In the genomic region with DNA sequence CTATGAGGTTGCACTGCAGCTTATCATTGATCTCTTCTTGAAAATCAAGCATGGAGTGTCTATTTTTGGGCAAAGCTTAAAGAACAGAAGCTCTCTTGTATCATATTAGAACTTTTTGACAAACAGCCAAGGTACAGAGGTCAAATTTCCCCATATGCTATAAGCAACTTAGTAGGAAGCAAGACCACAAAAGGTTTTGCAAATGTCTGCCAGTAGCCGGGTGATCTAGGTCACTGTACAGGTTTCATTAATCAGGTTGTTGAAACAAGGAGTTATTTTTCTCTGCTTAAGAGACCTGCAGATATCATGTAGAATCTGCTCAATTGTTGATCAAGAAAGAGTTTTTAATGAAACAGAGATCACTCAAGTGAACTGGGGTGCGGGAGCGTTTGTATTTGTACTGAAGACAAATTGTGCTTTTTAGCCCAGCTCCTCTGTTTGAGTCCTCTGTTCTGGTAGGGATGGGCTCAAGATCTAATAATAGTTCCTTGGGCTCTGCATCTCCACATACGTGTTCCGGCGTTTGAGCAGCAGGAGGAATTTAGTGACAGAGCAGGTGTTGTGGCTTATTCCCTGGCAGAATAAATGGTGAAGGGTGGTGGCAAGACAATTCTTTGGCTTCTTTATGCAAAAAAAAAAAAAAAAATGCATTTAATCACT, we compare ENCODE assay signal across 9 cellular contexts. TPM values are rescaled to one million over a fixed set of nuclear protein-coding genes. Genes with fewer than 3 reads are reported as not detected.
DNase-seq lines count a peak whose midpoint lies in the region; ATAC-seq and TF ChIP-seq lines count a peak whose summit lies in the region.
"Had no signal": no experiment of that assay in that cellular context is flagged by ENCODE, and none has a peak within 500 bp of the region (broad histone marks: within the 10 kb centered on the region; RNA-seq: fewer than 3 reads in every experiment).

No MANE protein-coding gene starts in this region.

- H3K4me3 ChIP-seq in heart left ventricle = peak overlapping the region in 9 of 12 donors; percentile 5 to 98 (median 92)
- peak overlapping the region in 1 of 2 experiments; percentile 95; a peak in 2 of 4 replicates for H3K4me3 ChIP-seq in SK-N-SH (ENCODE audit: low read depth in 2 of 2, low read length in 1 of 2)
- no peak overlapping the region for H3K4me3 ChIP-seq in esophagus (ENCODE audit: low read depth in 1 of 2, low read length in 2 of 2)
- H3K4me3 ChIP-seq in trophoblast cell (ENCODE audit: low read depth, low read length) = no peak overlapping the region

- no peaks in the 10 kb centered on the region for H3K9me2 ChIP-seq in SK-N-SH

- no peak overlapping the region for H2BK5ac ChIP-seq in trophoblast cell (ENCODE audit: low read depth, low read length, poor library complexity)

- H3K79me2 ChIP-seq in SK-N-SH (ENCODE audit: insufficient read depth) (peaks cover 40% of the 10 kb centered on the region), trophoblast cell (ENCODE audit: control insufficient read depth, insufficient read depth, low read length, poor library complexity) (peaks cover 19% of the 10 kb centered on the region)

- no peak overlapping the region for H4K91ac ChIP-seq in trophoblast cell (ENCODE audit: low read depth, low read length)

- no peak overlapping the region for H4K8ac ChIP-seq in trophoblast cell (ENCODE audit: low read depth, low read length)

- H3K9me3 ChIP-seq in heart left ventricle (no peaks in the 10 kb centered on the region), SK-N-SH (no peaks in the 10 kb centered on the region), esophagus (ENCODE audit: control insufficient read depth in 2 of 2, insufficient read depth in 1 of 2, low read depth in 1 of 2, low read length in 1 of 2) (no peaks in the 10 kb centered on the region), trophoblast cell (ENCODE audit: insufficient read depth, low read depth, low read length) (no peaks in the 10 kb centered on the region)

- H2AK5ac ChIP-seq in trophoblast cell (ENCODE audit: low read length) = no peak overlapping the region

- H4K12ac ChIP-seq in trophoblast cell (ENCODE audit: low read depth, low read length) = no peak overlapping the region

- H3K14ac ChIP-seq in trophoblast cell (ENCODE audit: low read length) = no peak overlapping the region

- no peaks in the 10 kb centered on the region for H3K27me3 ChIP-seq in heart left ventricle
- H3K27me3 ChIP-seq in SK-N-SH (ENCODE audit: insufficient read depth) = no peaks in the 10 kb centered on the region
- no peaks in the 10 kb centered on the region for H3K27me3 ChIP-seq in esophagus (ENCODE audit: control insufficient read depth in 1 of 2, insufficient read depth in 2 of 2, low read length in 2 of 2)
- no peaks in the 10 kb centered on the region for H3K27me3 ChIP-seq in trophoblast cell (ENCODE audit: insufficient read depth, low read length)

- H3K9ac ChIP-seq in SK-N-SH = peak overlapping the region; percentile 98; the same call in 1 of the 2 replicates
- H3K9ac ChIP-seq in trophoblast cell (ENCODE audit: low read length) = no peak overlapping the region

- DNase-seq in heart left ventricle = no peak
- no peak for DNase-seq in cardiac septum (ENCODE audit: low spot score)
- no peak for DNase-seq in SK-N-SH
- peak; percentile 34 to 67 for DNase-seq in trophoblast cell
- no peak for DNase-seq in amniotic stem cell (lab: John Stamatoyannopoulos, UW)
- no peak for DNase-seq in mesenteric fat pad (ENCODE audit: low spot score)

- no peak for TF ChIP-seq CTCF in heart left ventricle (IDR thresholded peaks at IDR 0.05)
- no peak for TF ChIP-seq CTCF in SK-N-SH (IDR thresholded peaks at IDR 0.05)

- H3K27ac ChIP-seq in heart left ventricle (peak overlapping the region; percentile 61 to 100 (median 97)), SK-N-SH (ENCODE audit: low read depth in 2 of 2, low read length in 1 of 2) (peak overlapping the region; percentile 76 to 91; a peak in 3 of 4 replicates), esophagus (ENCODE audit: low read depth in 2 of 2, low read length in 1 of 2) (peak overlapping the region; percentile 57 to 65), trophoblast cell (ENCODE audit: low read depth, low read length) (peak overlapping the region; percentile 50)
- H3K27ac ChIP-seq: epithelial cell of prostate had no signal

- H3K18ac ChIP-seq in trophoblast cell (ENCODE audit: low read length) = no peak overlapping the region

- no peak overlapping the region for H3K4ac ChIP-seq in trophoblast cell (ENCODE audit: low read depth, low read length)

- H2BK12ac ChIP-seq in trophoblast cell (ENCODE audit: low read length) = no peak overlapping the region

- intact Hi-C loops in heart left ventricle (cut with DNase I) (loop anchor here (2.0 to 10.0 kb wide), 25 partner anchors 145 to 1555 kb away; no protein-coding TSS in a partner anchor), cardiac septum (cut with DNase I) (loop anchor here (5.0 to 10.0 kb wide), 7 partner anchors 407 to 1552 kb away; no protein-coding TSS in a partner anchor)

- TF ChIP-seq RAD21 in SK-N-SH (IDR thresholded peaks at IDR 0.05; ENCODE audit: low read length) = no peak

- H3K4me2 ChIP-seq in SK-N-SH (peak overlapping the region; percentile 85; the same call in 1 of the 2 replicates), trophoblast cell (ENCODE audit: low read length) (peak overlapping the region; percentile 9)

- peaks cover 0 to 24% (median 6%) of the 10 kb centered on the region in 9 donors for H3K36me3 ChIP-seq in heart left ventricle
- H3K36me3 ChIP-seq in SK-N-SH (replicated peaks in 1 of 2; ENCODE audit: control insufficient read depth in 1 of 2, insufficient read depth in 2 of 2, low read length in 1 of 2) = peaks cover 18 to 27% of the 10 kb centered on the region in 2 experiments
- peaks cover 0 to 10% of the 10 kb centered on the region in 2 donors for H3K36me3 ChIP-seq in esophagus (ENCODE audit: control insufficient read depth in 2 of 2, insufficient read depth in 2 of 2, low read length in 1 of 2)
- peaks cover 9 to 10% of the 10 kb centered on the region in 2 experiments for H3K36me3 ChIP-seq in trophoblast cell (ENCODE audit: control insufficient read depth in 1 of 2, insufficient read depth in 2 of 2, low read length in 2 of 2)

- peak in 1 of 2 experiments; percentile 31; a peak in 1 of 4 replicates for TF ChIP-seq EP300 in SK-N-SH (IDR thresholded peaks at IDR 0.05; ENCODE audit: borderline replicate concordance in 1 of 2, low read depth in 1 of 2, low read length in 1 of 2)

- no peak for TF ChIP-seq POLR2A in heart left ventricle (IDR thresholded peaks at IDR 0.05)

- CTCF ChIA-PET in SK-N-SH (lab: Yijun Ruan, JAX) = interaction anchor here (0.6 to 2.2 kb wide), 24 partner anchors 9 to 1551 kb away, joined by 3 to 20 read pairs (median 3); no protein-coding TSS in a partner anchor

- H3K4me1 ChIP-seq in heart left ventricle (peaks cover 2 to 47% (median 34%) of the 10 kb centered on the region in 12 donors), SK-N-SH (ENCODE audit: control insufficient read depth in 1 of 2, insufficient read depth in 2 of 2, low read depth in 1 of 2, low read length in 1 of 2) (peaks cover 14 to 30% of the 10 kb centered on the region in 2 experiments), esophagus (ENCODE audit: control insufficient read depth in 2 of 2, insufficient read depth in 2 of 2, low read length in 1 of 2) (no peaks in the 10 kb centered on the region), trophoblast cell (ENCODE audit: control insufficient read depth in 1 of 2, insufficient read depth in 2 of 2, low read length in 2 of 2) (peaks cover 2 to 11% of the 10 kb centered on the region in 2 experiments)

- H4K20me1 ChIP-seq in SK-N-SH (ENCODE audit: insufficient read depth) = peaks cover 31% of the 10 kb centered on the region

- H2AFZ ChIP-seq in SK-N-SH (ENCODE audit: low read depth) = no peak overlapping the region
- no peak overlapping the region for H2AFZ ChIP-seq in trophoblast cell (ENCODE audit: insufficient read depth, low read length, poor library complexity)

- WGBS in heart left ventricle, 4 donors = 15 to 25% (median 20%) methylated on average over 6 of the region's 6 CpGs
- WGBS in SK-N-SH (ENCODE audit: low lambda C conversion rate) = 57% methylated on average over 6 of the region's 6 CpGs
- WGBS in esophagus, 2 donors = 14 to 28% methylated on average over 6 of the region's 6 CpGs
- WGBS in trophoblast cell (ENCODE audit: extremely low coverage, insufficient coverage, insufficient read length) = no CpG with 5 or more reads among the region's 6 CpGs

- peaks cover 27% of the 10 kb centered on the region for H3K79me1 ChIP-seq in trophoblast cell (ENCODE audit: low read length)

- ATAC-seq in heart left ventricle = no peak
- ATAC-seq in GM21526 (IDR thresholded peaks at IDR 0.05; ENCODE audit: low FRiP score, unreplicated experiment) = no peak

- H3K23ac ChIP-seq in trophoblast cell (ENCODE audit: low read length) = no peak overlapping the region

- H3F3A ChIP-seq in SK-N-SH (replicated peaks; ENCODE audit: insufficient read depth) = peaks cover 45% of the 10 kb centered on the region

- POLR2A ChIA-PET in SK-N-SH (lab: Yijun Ruan, JAX) = interaction anchor here (0.6 kb wide), 1 partner anchor 182 kb away, joined by 3 read pairs; no protein-coding TSS in a partner anchor

- no peak overlapping the region for H2BK120ac ChIP-seq in trophoblast cell (ENCODE audit: insufficient read depth, low read length, poor library complexity)

TF ChIP-seq in SK-N-SH, 30 proteins besides CTCF, POLR2A, EP300 and RAD21 (continues in another document):
- TF ChIP-seq TEAD4 (IDR thresholded peaks at IDR 0.05; ENCODE audit: borderline replicate concordance, insufficient read depth) (peak; percentile 7; the same call in 1 of the 2 replicates), RCOR1 (IDR thresholded peaks at IDR 0.05; ENCODE audit: low read length) (no peak), CHD2 (IDR thresholded peaks at IDR 0.05; ENCODE audit: low read length, partially characterized antibody) (no peak), ELF1 (IDR thresholded peaks at IDR 0.05) (no peak), NRF1 (IDR thresholded peaks at IDR 0.05; ENCODE audit: low read depth, low read length) (no peak), SIN3A (IDR thresholded peaks at IDR 0.05; ENCODE audit: borderline replicate concordance, low read depth, low read length) (0 out of 2 replicates have a peak, but pooled peaks have one; percentile 29), SMC3 (IDR thresholded peaks at IDR 0.05; ENCODE audit: low read depth, low read length) (no peak)

RNA-seq across cellular contexts. Expression of a gene that starts 4.3 kb away (rescaled TPM):
- total RNA-seq in heart left ventricle = 100 to 1,000 TPM; 102 to 233 (median 149) TPM
- 100 to 1,000 TPM in 1 of 2 donors, 10 to 100 TPM in 1; 13.0 to 154 TPM for polyA plus RNA-seq in heart left ventricle
- total RNA-seq in cardiac septum = 135 TPM
- polyA plus RNA-seq in SK-N-SH (2012; rRNA removed) = 159 and 173 TPM in 2 replicates
- polyA plus RNA-seq in SK-N-SH (2012; cell fraction: cytosol; rRNA removed) = 133 and 135 TPM in 2 replicates
- polyA plus RNA-seq in SK-N-SH (2012; cell fraction: nucleus; rRNA removed) = 156 and 252 TPM in 2 replicates
- 10 to 100 TPM; 20.3 to 29.5 TPM for polyA plus RNA-seq in esophagus
- 250 and 268 TPM in 2 replicates for polyA plus RNA-seq in trophoblast cell (2013)
- total RNA-seq in mesenteric fat pad = 70.8 TPM

Comparison
In these comparisons a context has a peak if more than half of its experiments do, and no peak if none do; other contexts are left out.
1. DNase-seq: peak in trophoblast cell (2 of 2); none in heart left ventricle (0 of 5), cardiac septum (single experiment), SK-N-SH (single experiment), amniotic stem cell (single experiment) and mesenteric fat pad (single experiment).
2. H3K4me3 ChIP-seq: peak in heart left ventricle (9 of 12); none in esophagus (0 of 2) and trophoblast cell (single experiment).
3. Peak in every context shown above with its lines, with median percentiles within 50 percentile points of each other: H3K27ac ChIP-seq.